Comparison of ENCODE assay signal across 8 cellular contexts in genomic region chr12:51923506-51924365, GRCh38. TPM values are rescaled to one million over a fixed set of nuclear protein-coding genes. Genes with fewer than 3 reads are reported as not detected.
DNase-seq lines count a peak whose midpoint lies in the region; ATAC-seq and TF ChIP-seq lines count a peak whose summit lies in the region.

No MANE protein-coding gene starts in this region.

- no peak for TF ChIP-seq POLR2A in esophagus muscularis mucosa (IDR thresholded peaks at IDR 0.05; ENCODE audit: low read depth)
- TF ChIP-seq POLR2A in suprapubic skin (IDR thresholded peaks at IDR 0.05): no peak

- no peak overlapping the region for H3K4me3 Mint-ChIP-seq in neural progenitor cell

- H2AFZ ChIP-seq in Karpas-422 (ENCODE audit: low read length) (no peak overlapping the region), neural progenitor cell (replicated peaks) (peak overlapping the region; percentile 61)

- intact Hi-C loops in esophagus muscularis mucosa (cut with DNase I): no loop called here

- no peak overlapping the region; the same call in 1 of the 2 replicates for H3K4me3 ChIP-seq in Karpas-422 (ENCODE audit: low read length)
- peak overlapping the region in 3 of 4 donors; percentile 7 to 27 (median 21) for H3K4me3 ChIP-seq in esophagus muscularis mucosa
- no peak overlapping the region for H3K4me3 ChIP-seq in neural progenitor cell
- peak overlapping the region; percentile 19 for H3K4me3 ChIP-seq in suprapubic skin

- H4K20me1 ChIP-seq in Karpas-422 (ENCODE audit: insufficient read depth, low read depth, low read length) (no peaks in the 10 kb centered on the region), neural progenitor cell (ENCODE audit: low read depth) (no peaks in the 10 kb centered on the region)

- TF ChIP-seq EP300 in esophagus muscularis mucosa (IDR thresholded peaks at IDR 0.05) (no peak), suprapubic skin (IDR thresholded peaks at IDR 0.05) (no peak)

- TF ChIP-seq CTCF in esophagus muscularis mucosa (IDR thresholded peaks at IDR 0.05): peak; percentile 69 to 95 (median 73)
- peak; percentile 89 for TF ChIP-seq CTCF in neural progenitor cell (IDR thresholded peaks at IDR 0.05)
- peak; percentile 60 to 92 for TF ChIP-seq CTCF in suprapubic skin (IDR thresholded peaks at IDR 0.05)

- peak; percentile 36 for DNase-seq in Ammon's horn (ENCODE audit: low spot score)
- peak; percentile 66 for DNase-seq in Karpas-422
- DNase-seq in activated CD8-positive, alpha-beta memory T cell treated with anti-CD3 and anti-CD28 coated beads, Interleukin-2, amount 50 U/mL, for 24 hours (ENCODE audit: extremely low read depth): peak; percentile 9
- DNase-seq in esophagus muscularis mucosa (ENCODE audit: extremely low spot score): no peak
- peak; percentile 72 for DNase-seq in neural progenitor cell (ENCODE audit: low spot score)
- peak; percentile 82 to 89 for DNase-seq in suprapubic skin (ENCODE audit: low spot score in 2 of 2)
- no peak for DNase-seq in SHP77 treated with DMSO at 0.1 percent for 48 hours (lab: John Stamatoyannopoulos, UW)

- H3F3A ChIP-seq in neural progenitor cell (ENCODE audit: low read depth): peaks cover 11% of the 10 kb centered on the region

- H3K4me1 ChIP-seq in Karpas-422 (ENCODE audit: low read length): peaks cover 19% of the 10 kb centered on the region
- peaks cover 27 to 38% (median 33%) of the 10 kb centered on the region in 4 donors for H3K4me1 ChIP-seq in esophagus muscularis mucosa
- peaks cover 14% of the 10 kb centered on the region for H3K4me1 ChIP-seq in neural progenitor cell
- peaks cover 37% of the 10 kb centered on the region for H3K4me1 ChIP-seq in suprapubic skin

- H3K79me2 ChIP-seq in Karpas-422 (ENCODE audit: low read length) (no peaks in the 10 kb centered on the region), neural progenitor cell (ENCODE audit: low read depth) (no peaks in the 10 kb centered on the region)

- no peak overlapping the region for H3K27ac ChIP-seq in Karpas-422 (ENCODE audit: low read length)
- peak overlapping the region; percentile 48 to 76 (median 62) for H3K27ac ChIP-seq in esophagus muscularis mucosa (replicated peaks in 1 of 4)
- H3K27ac ChIP-seq in neural progenitor cell: no peak overlapping the region
- H3K27ac ChIP-seq in suprapubic skin: no peak overlapping the region

- no peaks in the 10 kb centered on the region for H3K9me3 ChIP-seq in Karpas-422 (ENCODE audit: low read length)
- no peaks in the 10 kb centered on the region for H3K9me3 ChIP-seq in esophagus muscularis mucosa
- H3K9me3 ChIP-seq in neural progenitor cell (ENCODE audit: low read depth): no peaks in the 10 kb centered on the region
- H3K9me3 ChIP-seq in suprapubic skin: no peaks in the 10 kb centered on the region

- ATAC-seq in GM21447 (IDR thresholded peaks at IDR 0.05; ENCODE audit: unreplicated experiment): no peak

- no peaks in the 10 kb centered on the region for H3K9me3 Mint-ChIP-seq in neural progenitor cell

- no peak overlapping the region for H3K9ac ChIP-seq in Karpas-422 (ENCODE audit: low read length)
- no peak overlapping the region for H3K9ac ChIP-seq in neural progenitor cell

- H3K27ac Mint-ChIP-seq in neural progenitor cell: no peak overlapping the region

- H3K27me3 ChIP-seq in Karpas-422 (ENCODE audit: low read length): no peaks in the 10 kb centered on the region
- H3K27me3 ChIP-seq in esophagus muscularis mucosa: peaks cover 0 to 8% (median 2%) of the 10 kb centered on the region in 4 donors
- H3K27me3 ChIP-seq in neural progenitor cell: peaks cover 20% of the 10 kb centered on the region
- H3K27me3 ChIP-seq in suprapubic skin: no peaks in the 10 kb centered on the region

- peaks cover 10% of the 10 kb centered on the region for H3K4me1 Mint-ChIP-seq in neural progenitor cell

- H3K4me2 ChIP-seq in Karpas-422 (ENCODE audit: low read depth, low read length, poor library complexity, severe bottlenecking) (peak overlapping the region; percentile 9), neural progenitor cell (peak overlapping the region; percentile 56)

- WGBS in esophagus muscularis mucosa: 38% methylated on average over 18 of the region's 31 CpGs
- WGBS in suprapubic skin: 46% methylated on average over 16 of the region's 31 CpGs

- H3K9me2 ChIP-seq in Karpas-422 (replicated peaks; ENCODE audit: insufficient read depth, low read length): no peaks in the 10 kb centered on the region

- H3K27me3 Mint-ChIP-seq in neural progenitor cell (ENCODE audit: insufficient read depth, low read depth): peaks cover 7% of the 10 kb centered on the region

- no peaks in the 10 kb centered on the region for H3K36me3 ChIP-seq in Karpas-422 (ENCODE audit: insufficient read depth, low read length)
- H3K36me3 ChIP-seq in esophagus muscularis mucosa: peaks cover 0 to 30% (median 8%) of the 10 kb centered on the region in 4 donors
- H3K36me3 ChIP-seq in neural progenitor cell: no peaks in the 10 kb centered on the region
- H3K36me3 ChIP-seq in suprapubic skin: peaks cover 11% of the 10 kb centered on the region

- no peaks in the 10 kb centered on the region for H3K36me3 Mint-ChIP-seq in neural progenitor cell

RNA-seq across cellular contexts. Expression of gene ACVRL1, which starts 16.4 kb away (rescaled TPM):
- not detected in 2 replicates for total RNA-seq in Karpas-422 (2014; rRNA removed; shearing (Covaris generic); ENCODE audit: low replicate concordance)
- 100 to 1,000 TPM; 124 to 149 (median 125) TPM for total RNA-seq in esophagus muscularis mucosa
- 0.22 and 2.0 TPM in 2 replicates for total RNA-seq in neural progenitor cell (ENCODE audit: low replicate concordance)
- total RNA-seq in suprapubic skin: 10 to 100 TPM; 31.2 to 43.4 (median 39.0) TPM

RNA-seq across cellular contexts. Expression of gene ACVR1B, which starts 27.8 kb away (rescaled TPM):
- 2.4 and 3.9 TPM in 2 replicates for total RNA-seq in Karpas-422 (2014; rRNA removed; shearing (Covaris generic); ENCODE audit: low replicate concordance)
- total RNA-seq in esophagus muscularis mucosa (10 to 100 TPM in 3 of 4 donors, 1 to 10 TPM in 1; 9.1 to 22.4 (median 13.9) TPM), neural progenitor cell (ENCODE audit: low replicate concordance) (13.8 and 18.9 TPM in 2 replicates), suprapubic skin (100 to 1,000 TPM in 1 of 4 donors, 10 to 100 TPM in 3; 40.5 to 103 (median 57.3) TPM)

RNA-seq across cellular contexts. Expression of gene ANKRD33, which starts 35.8 kb away (rescaled TPM):
- not detected in 2 replicates for total RNA-seq in Karpas-422 (2014; rRNA removed; shearing (Covaris generic); ENCODE audit: low replicate concordance)
- total RNA-seq in esophagus muscularis mucosa (not detected), neural progenitor cell (ENCODE audit: low replicate concordance) (0.39 and 0.46 TPM in 2 replicates), suprapubic skin (not detected)

Comparison
In these comparisons a context has a peak if more than half of its experiments do, and no peak if none do; other contexts are left out.
1. DNase-seq: peak in Ammon's horn (single experiment), Karpas-422 (single experiment), activated CD8-positive, alpha-beta memory T cell treated with anti-CD3 and anti-CD28 coated beads, Interleukin-2, amount 50 U/mL, for 24 hours (single experiment), neural progenitor cell (single experiment) and suprapubic skin (2 of 2); none in esophagus muscularis mucosa (single experiment) and SHP77 treated with DMSO at 0.1 percent for 48 hours (single experiment).
2. H3K27ac ChIP-seq: peak in esophagus muscularis mucosa (4 of 4); none in Karpas-422 (single experiment), neural progenitor cell (single experiment) and suprapubic skin (single experiment).
3. H3K4me3 ChIP-seq: peak in esophagus muscularis mucosa (3 of 4) and suprapubic skin (single experiment); none in Karpas-422 (single experiment) and neural progenitor cell (single experiment).
4. RNA of gene ACVRL1, which starts 16.4 kb away (total RNA-seq): 124 to 149 TPM in esophagus muscularis mucosa and 31.2 to 43.4 TPM in suprapubic skin; 0.22 to 2.0 TPM in neural progenitor cell and not detected in Karpas-422; every median in the first group is over 10 times any median in the second.
5. Peak in every context shown above with its lines, with median percentiles within 50 percentile points of each other: CTCF ChIP-seq.